In the genomic region with DNA sequence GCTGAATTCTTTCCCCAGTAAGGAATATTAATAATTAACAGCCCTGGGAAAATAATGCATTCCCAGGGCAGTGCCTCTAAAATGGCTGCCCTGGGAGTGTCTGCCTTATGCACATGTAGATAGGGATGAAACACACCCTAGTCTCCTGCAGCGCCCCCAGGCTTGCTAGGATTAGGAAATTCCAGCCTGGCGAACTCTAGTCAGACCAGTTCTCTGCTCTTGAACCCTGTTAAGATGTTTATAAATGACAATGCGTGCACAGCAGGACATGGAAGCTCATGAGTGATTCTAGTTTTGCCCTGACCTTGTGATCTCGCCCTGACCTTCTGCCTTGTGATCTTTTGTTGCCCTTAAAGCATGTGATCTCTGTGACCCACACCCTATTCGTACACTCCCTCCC, we compare ENCODE assay signal across 8 cellular contexts. TPM values are rescaled to one million over a fixed set of nuclear protein-coding genes. Genes with fewer than 3 reads are reported as not detected.
DNase-seq lines count a peak whose midpoint lies in the region; ATAC-seq, FAIRE-seq and TF ChIP-seq lines count a peak whose summit lies in the region.
"Not testable (repeated sequence)": the region's sequence is repeated elsewhere in the genome, so short reads cannot be mapped to it uniquely, and the experiment has no call there.

No MANE protein-coding gene starts in this region.

- H3K9me2 ChIP-seq in HCT116 (ENCODE audit: insufficient read depth), result not testable (repeated sequence)

- H3K27ac ChIP-seq in CD4-positive, alpha-beta memory T cell (ENCODE audit: low read depth, low read length); HCT116 (ENCODE audit: low read depth, low read length); K562 (ENCODE audit: extremely low read depth, low read depth, low read length): not testable (repeated sequence)

- RAD21 ChIA-PET in HCT116 (lab: Charles Lee; ENCODE audit: low non-redundant PET in 1 of 2, low total read pairs in 2 of 2, uncharacterized antibody in 2 of 2, unreplicated experiment in 2 of 2), result not testable (repeated sequence)

- TF ChIP-seq POLR2A in HCT116 (IDR thresholded peaks at IDR 0.05; ENCODE audit: borderline replicate concordance, extremely low read depth, insufficient read depth, insufficient read length); K562 (conservative IDR thresholded peaks at IDR 0.05): not testable (repeated sequence)

- not testable (repeated sequence) for TF ChIP-seq EP300 in K562 (IDR thresholded peaks at IDR 0.05; ENCODE audit: low read length)

- intact Hi-C loops in CD4-positive, alpha-beta memory T cell (cut with micrococcal nuclease); HCT116 (cut with micrococcal nuclease); K562 (cut with micrococcal nuclease); natural killer cell (cut with micrococcal nuclease): not testable (repeated sequence)

- not testable (repeated sequence) for BruUV-seq in HCT116 (replicated peaks; lab: Mats Ljungman, UMichigan); K562 (replicated peaks; lab: Mats Ljungman, UMichigan)

- TF ChIP-seq RAD21 in HCT116 (IDR thresholded peaks at IDR 0.05; ENCODE audit: low read depth); K562 (CRISPR knock-in tag; conservative IDR thresholded peaks at IDR 0.05 in 1 of 2, IDR thresholded peaks at IDR 0.05 in 1 of 2): not testable (repeated sequence)

- CTCF ChIA-PET in CD4-positive, alpha-beta memory T cell (lab: Charles Lee; ENCODE audit: partially characterized antibody), result interaction anchor here (4.0 kb wide), 1 partner anchor 48 kb away, joined by 24 read pairs; no protein-coding TSS in a partner anchor
- CTCF ChIA-PET in HCT116 (lab: Charles Lee); K562 (lab: Yijun Ruan, JAX; ENCODE audit: low intra/inter-chr PET ratio): not testable (repeated sequence)

- H3K79me2 ChIP-seq in HCT116 (ENCODE audit: insufficient read depth, low read length), result not testable (repeated sequence)
- H3K79me2 ChIP-seq in K562 (ENCODE audit: control insufficient read depth, insufficient read depth, low read length), result peaks cover 35% of the 10 kb centered on the region

- H3K27me3 ChIP-seq in CD4-positive, alpha-beta memory T cell (ENCODE audit: insufficient read depth, low read length); HCT116 (ENCODE audit: insufficient read depth, low read length); K562 (ENCODE audit: control insufficient read depth in 2 of 2, insufficient read depth in 2 of 2, low read length in 2 of 2): not testable (repeated sequence)

- H4K20me1 ChIP-seq in HCT116 (ENCODE audit: insufficient read depth); K562 (replicated peaks; ENCODE audit: control insufficient read depth, insufficient read depth, low read length): not testable (repeated sequence)

- not testable (repeated sequence) for FAIRE-seq in K562 (lab: Jason Lieb, UNC)

- not testable (repeated sequence) for TF ChIP-seq CTCF in HCT116 (IDR thresholded peaks at IDR 0.05 in 2 of 3, conservative IDR thresholded peaks at IDR 0.05 in 1 of 3; ENCODE audit: borderline replicate concordance in 1 of 3, insufficient read depth in 1 of 3, low read depth in 2 of 3, low read length in 2 of 3); K562 (IDR thresholded peaks at IDR 0.05 in 2 of 3, conservative IDR thresholded peaks at IDR 0.05 in 1 of 3; ENCODE audit: insufficient read depth in 2 of 3, low read depth in 1 of 3, low read length in 3 of 3); natural killer cell (IDR thresholded peaks at IDR 0.05); type B pancreatic cell (conservative IDR thresholded peaks at IDR 0.05)

- DNase-seq in CD4-positive, alpha-beta memory T cell; HCT116 (ENCODE audit: low read depth, low spot score); T-helper 2 cell treated with Interferon-gamma antibody and Interleukin-4, amounts not matched to agents 5 μg/mL and 100 μg/mL, for 36 hours (ENCODE audit: low spot score); activated T-cell treated with anti-CD3 and anti-CD28 coated beads, Interleukin-2, amount 50 U/mL, for 4 hours; K562 (ENCODE audit: extremely low read depth in 1 of 4, low spot score in 3 of 4); immature natural killer cell; natural killer cell; type B pancreatic cell (ENCODE audit: extremely low spot score, unreplicated experiment): not testable (repeated sequence)

- H3K27me3 Mint-ChIP-seq in CD4-positive, alpha-beta memory T cell; T-helper 2 cell treated with Interferon-gamma antibody and Interleukin-4, amounts not matched to agents 5 μg/mL and 100 μg/mL, for 36 hours (ENCODE audit: low read depth); activated T-cell treated with anti-CD3 and anti-CD28 coated beads, Interleukin-2, amount 50 U/mL, for 4 hours (ENCODE audit: low read depth); immature natural killer cell (ENCODE audit: low read depth in 3 of 3); natural killer cell (ENCODE audit: low read depth in 2 of 2); type B pancreatic cell: not testable (repeated sequence)

- not testable (repeated sequence) for H3K9ac ChIP-seq in HCT116 (ENCODE audit: low read length); K562 (ENCODE audit: insufficient read depth in 1 of 2, low read depth in 2 of 2, low read length in 2 of 2)

- peaks cover 18% of the 10 kb centered on the region for H3K4me1 ChIP-seq in CD4-positive, alpha-beta memory T cell (ENCODE audit: insufficient read depth, low read length)
- H3K4me1 ChIP-seq in HCT116 (ENCODE audit: control insufficient read depth in 1 of 2, insufficient read depth in 2 of 2, low read length in 2 of 2) (peaks cover 4 to 14% of the 10 kb centered on the region in 2 experiments; a peak in 3 of 4 replicates), K562 (replicated peaks in 1 of 2; ENCODE audit: control insufficient read depth in 2 of 2, insufficient read depth in 2 of 2, low read length in 2 of 2) (peaks cover 12 to 28% of the 10 kb centered on the region in 2 experiments; a peak in 4 of 5 replicates)

- H3K4me2 ChIP-seq in HCT116 (ENCODE audit: low read length); K562 (ENCODE audit: insufficient read depth, low read length): not testable (repeated sequence)

- POLR2A ChIA-PET in CD4-positive, alpha-beta memory T cell (lab: Charles Lee; ENCODE audit: partially characterized antibody); HCT116 (lab: Charles Lee); K562 (lab: Yijun Ruan, JAX): not testable (repeated sequence)

- peaks cover 17% of the 10 kb centered on the region for H3K36me3 ChIP-seq in CD4-positive, alpha-beta memory T cell (ENCODE audit: insufficient read depth, low read length)
- not testable (repeated sequence) for H3K36me3 ChIP-seq in HCT116 (ENCODE audit: control insufficient read depth in 1 of 2, insufficient read depth in 2 of 2, low read length in 2 of 2)
- H3K36me3 ChIP-seq in K562 (ENCODE audit: control insufficient read depth, insufficient read depth, low read length), result peaks cover 17% of the 10 kb centered on the region; the same call in 2 of the 3 replicates

- 65% methylated on average over 5 of the region's 5 CpGs for WGBS in K562 (ENCODE audit: insufficient coverage, low coverage, missing lambda C conversion rate)

- peak overlapping the region in 4 of 7 donors; percentile 17 to 55 (median 34) for H3K27ac Mint-ChIP-seq in CD4-positive, alpha-beta memory T cell
- H3K27ac Mint-ChIP-seq in T-helper 2 cell treated with Interferon-gamma antibody and Interleukin-4, amounts not matched to agents 5 μg/mL and 100 μg/mL, for 36 hours; immature natural killer cell; type B pancreatic cell: not testable (repeated sequence)
- peak overlapping the region in 1 of 2 donors; percentile 58 for H3K27ac Mint-ChIP-seq in natural killer cell

- in situ Hi-C loops in K562 (cut with MboI), result not testable (repeated sequence)

- H3K4me3 ChIP-seq in CD4-positive, alpha-beta memory T cell (ENCODE audit: low read length in 2 of 2); HCT116 (replicated peaks in 1 of 2; ENCODE audit: low read depth in 1 of 2, low read length in 2 of 2); K562: not testable (repeated sequence)

- peak overlapping the region in 6 of 8 donors; percentile 26 to 93 (median 74) for H3K4me3 Mint-ChIP-seq in CD4-positive, alpha-beta memory T cell
- peak overlapping the region; percentile 54 for H3K4me3 Mint-ChIP-seq in T-helper 2 cell treated with Interferon-gamma antibody and Interleukin-4, amounts not matched to agents 5 μg/mL and 100 μg/mL, for 36 hours
- H3K4me3 Mint-ChIP-seq in activated T-cell treated with anti-CD3 and anti-CD28 coated beads, Interleukin-2, amount 50 U/mL, for 4 hours, result peak overlapping the region; percentile 79
- H3K4me3 Mint-ChIP-seq in immature natural killer cell (peak overlapping the region; percentile 41 to 83 (median 51)), natural killer cell (peak overlapping the region; percentile 74), type B pancreatic cell (peak overlapping the region; percentile 78)

- H2AFZ ChIP-seq in HCT116 (ENCODE audit: low read depth, low read length, poor library complexity, severe bottlenecking); K562 (ENCODE audit: low read depth, low read length): not testable (repeated sequence)

- not testable (repeated sequence) for ATAC-seq in HCT116; activated T-cell treated with anti-CD3 and anti-CD28 coated beads, Interleukin-2, amount 50 U/mL, for 4 hours; K562; natural killer cell

- peaks cover 35 to 41% of the 10 kb centered on the region in 2 donors for H3K36me3 Mint-ChIP-seq in CD4-positive, alpha-beta memory T cell
- peaks cover 33% of the 10 kb centered on the region for H3K36me3 Mint-ChIP-seq in T-helper 2 cell treated with Interferon-gamma antibody and Interleukin-4, amounts not matched to agents 5 μg/mL and 100 μg/mL, for 36 hours (ENCODE audit: low read depth)
- H3K36me3 Mint-ChIP-seq in activated T-cell treated with anti-CD3 and anti-CD28 coated beads, Interleukin-2, amount 50 U/mL, for 4 hours (ENCODE audit: insufficient read depth), result peaks cover 23% of the 10 kb centered on the region
- H3K36me3 Mint-ChIP-seq in immature natural killer cell (peaks cover 25 to 29% (median 28%) of the 10 kb centered on the region in 3 donors), natural killer cell (peaks cover 23% of the 10 kb centered on the region), type B pancreatic cell (peaks cover 21% of the 10 kb centered on the region)

- peaks cover 16 to 19% of the 10 kb centered on the region in 2 donors for H3K9me3 ChIP-seq in CD4-positive, alpha-beta memory T cell (ENCODE audit: control insufficient read depth in 1 of 2, low read length in 2 of 2)
- H3K9me3 ChIP-seq in HCT116 (ENCODE audit: control insufficient read depth in 1 of 2, insufficient read depth in 1 of 2, low read depth in 1 of 2, low read length in 2 of 2), result not testable (repeated sequence)
- peaks cover 30% of the 10 kb centered on the region for H3K9me3 ChIP-seq in K562 (replicated peaks; ENCODE audit: control insufficient read depth, insufficient read depth, low read depth, low read length)

- H3K4me1 Mint-ChIP-seq in CD4-positive, alpha-beta memory T cell, result peaks cover 16 to 24% (median 22%) of the 10 kb centered on the region in 4 donors
- H3K4me1 Mint-ChIP-seq in T-helper 2 cell treated with Interferon-gamma antibody and Interleukin-4, amounts not matched to agents 5 μg/mL and 100 μg/mL, for 36 hours (ENCODE audit: low read depth), result peaks cover 22% of the 10 kb centered on the region
- H3K4me1 Mint-ChIP-seq in activated T-cell treated with anti-CD3 and anti-CD28 coated beads, Interleukin-2, amount 50 U/mL, for 4 hours (ENCODE audit: low read depth), result peaks cover 25% of the 10 kb centered on the region
- H3K4me1 Mint-ChIP-seq in immature natural killer cell (peaks cover 26 to 27% of the 10 kb centered on the region in 2 donors), natural killer cell (peaks cover 18 to 27% of the 10 kb centered on the region in 2 donors), type B pancreatic cell (ENCODE audit: unreplicated experiment) (peaks cover 16% of the 10 kb centered on the region)

- not testable (repeated sequence) for H3K9me1 ChIP-seq in K562 (ENCODE audit: control insufficient read depth, insufficient read depth, low read length)

- peaks cover 2 to 56% (median 45%) of the 10 kb centered on the region in 8 donors for H3K9me3 Mint-ChIP-seq in CD4-positive, alpha-beta memory T cell
- H3K9me3 Mint-ChIP-seq in T-helper 2 cell treated with Interferon-gamma antibody and Interleukin-4, amounts not matched to agents 5 μg/mL and 100 μg/mL, for 36 hours, result peaks cover 60% of the 10 kb centered on the region
- peaks cover 27% of the 10 kb centered on the region for H3K9me3 Mint-ChIP-seq in activated T-cell treated with anti-CD3 and anti-CD28 coated beads, Interleukin-2, amount 50 U/mL, for 4 hours
- H3K9me3 Mint-ChIP-seq in immature natural killer cell, result peaks cover 24 to 33% (median 27%) of the 10 kb centered on the region in 6 donors
- H3K9me3 Mint-ChIP-seq in natural killer cell, result peaks cover 11 to 18% of the 10 kb centered on the region in 2 donors
- peaks cover 10% of the 10 kb centered on the region for H3K9me3 Mint-ChIP-seq in type B pancreatic cell

RNA-seq across cellular contexts. Expression of gene ZNF792, which starts 1.5 kb away (rescaled TPM):
- total RNA-seq in CD4-positive, alpha-beta memory T cell, result 10 to 100 TPM; 33.9 to 34.7 TPM
- 10 to 100 TPM; 10.1 to 23.9 TPM for polyA plus RNA-seq in CD4-positive, alpha-beta memory T cell
- total RNA-seq in HCT116 (2021; ENCODE audit: unreplicated experiment), result 3.6 TPM
- 1.8 and 1.9 TPM in 2 replicates for polyA plus RNA-seq in HCT116 (2012)
- total RNA-seq in activated T-cell treated with anti-CD3 and anti-CD28 coated beads, Interleukin-2, amount 50 U/mL, for 4 hours, result 1 to 10 TPM; 2.4 to 2.6 (median 2.6) TPM
- total RNA-seq in K562 (2011; cell fraction: chromatin; rRNA removed; ENCODE audit: low replicate concordance), result 49.4 and 86.2 TPM in 2 replicates
- total RNA-seq in K562 (2011; cell fraction: nucleolus; rRNA removed), result 38.2 and 47.9 TPM in 2 replicates
- total RNA-seq in K562 (2011; cell fraction: nucleoplasm; rRNA removed), result 33.4 and 39.9 TPM in 2 replicates
- 14.5 and 14.6 TPM in 2 replicates for total RNA-seq in K562 (2014; rRNA removed)
- total RNA-seq in K562 (2014; rRNA removed; fragmentation: Illumina TruSeq; extraction: Trizol), result 15.8 and 17.7 TPM in 2 replicates
- total RNA-seq in K562 (2015; rRNA removed; fragmentation: Illumina TruSeq; extraction: Trizol), result 10.0 and 10.4 TPM in 2 replicates
- total RNA-seq in K562 (2021), result 15.5 and 16.5 TPM in 2 replicates
- polyA plus RNA-seq in K562 (2011; rRNA removed), result 9.6 and 12.0 TPM in 2 replicates
- polyA plus RNA-seq in K562 (2011; cell fraction: cytosol; rRNA removed), result 6.8 and 6.9 TPM in 2 replicates
- polyA plus RNA-seq in K562 (2011; cell fraction: nucleus; rRNA removed), result 17.3 and 18.8 TPM in 2 replicates
- 7.3 and 9.8 TPM in 2 replicates for polyA plus RNA-seq in K562 (2012)
- polyA plus RNA-seq in K562 (2014; fragmentation: Illumina TruSeq; extraction: Trizol), result 9.9 and 10.2 TPM in 2 replicates
- polyA plus RNA-seq in K562 (2014; fragmentation: Nextera tagmentation; extraction: Ambion mirVana), result 1 to 10 TPM; 3.3 to 3.5 TPM
- polyA plus RNA-seq in K562 (2014; rRNA removed), result 7.0 and 7.9 TPM in 2 replicates
- polyA minus RNA-seq in K562 (2011; rRNA and poly(A)+ RNA removed), result 37.5 and 38.9 TPM in 2 replicates
- 9.4 and 17.3 TPM in 2 replicates for polyA minus RNA-seq in K562 (2011; cell fraction: cytosol; rRNA and poly(A)+ RNA removed)
- 32.0 and 50.6 TPM in 2 replicates for polyA minus RNA-seq in K562 (2011; cell fraction: nucleus; rRNA and poly(A)+ RNA removed)
- 10 to 100 TPM in 2 of 3 donors, 1 to 10 TPM in 1; 8.4 to 17.2 (median 10.6) TPM for polyA plus RNA-seq in immature natural killer cell
- total RNA-seq in natural killer cell, result 10 to 100 TPM; 11.9 to 19.6 (median 16.2) TPM
- total RNA-seq in type B pancreatic cell (ENCODE audit: low replicate concordance), result 5.8 and 6.5 TPM in 2 replicates

RNA-seq across cellular contexts. Expression of gene GRAMD1A, which starts 34.6 kb away (rescaled TPM):
- total RNA-seq in CD4-positive, alpha-beta memory T cell, result 100 to 1,000 TPM; 205 to 221 TPM
- 10 to 100 TPM; 16.3 to 55.4 TPM for polyA plus RNA-seq in CD4-positive, alpha-beta memory T cell
- 75.4 TPM for total RNA-seq in HCT116 (2021; ENCODE audit: unreplicated experiment)
- polyA plus RNA-seq in HCT116 (2012), result 71.4 and 76.4 TPM in 2 replicates
- total RNA-seq in activated T-cell treated with anti-CD3 and anti-CD28 coated beads, Interleukin-2, amount 50 U/mL, for 4 hours, result 100 to 1,000 TPM; 162 to 192 (median 170) TPM
- 167 and 288 TPM in 2 replicates for total RNA-seq in K562 (2011; cell fraction: chromatin; rRNA removed; ENCODE audit: low replicate concordance)
- 130 and 133 TPM in 2 replicates for total RNA-seq in K562 (2011; cell fraction: nucleolus; rRNA removed)
- total RNA-seq in K562 (2011; cell fraction: nucleoplasm; rRNA removed), result 132 and 192 TPM in 2 replicates
- 41.8 and 47.0 TPM in 2 replicates for total RNA-seq in K562 (2014; rRNA removed)
- total RNA-seq in K562 (2014; rRNA removed; fragmentation: Illumina TruSeq; extraction: Trizol), result 13.9 and 16.4 TPM in 2 replicates
- 19.4 and 20.5 TPM in 2 replicates for total RNA-seq in K562 (2015; rRNA removed; fragmentation: Illumina TruSeq; extraction: Trizol)
- total RNA-seq in K562 (2021), result 58.7 and 62.5 TPM in 2 replicates
- polyA plus RNA-seq in K562 (2011; rRNA removed), result 39.4 and 54.3 TPM in 2 replicates
- polyA plus RNA-seq in K562 (2011; cell fraction: cytosol; rRNA removed), result 51.1 and 57.8 TPM in 2 replicates
- 131 and 183 TPM in 2 replicates for polyA plus RNA-seq in K562 (2011; cell fraction: nucleus; rRNA removed)
- polyA plus RNA-seq in K562 (2012), result 35.7 and 68.6 TPM in 2 replicates
- polyA plus RNA-seq in K562 (2014; fragmentation: Illumina TruSeq; extraction: Trizol), result 38.5 and 54.1 TPM in 2 replicates
- polyA plus RNA-seq in K562 (2014; fragmentation: Nextera tagmentation; extraction: Ambion mirVana), result 1 to 10 TPM; 1.4 to 1.7 TPM
- polyA plus RNA-seq in K562 (2014; rRNA removed), result 61.7 and 63.8 TPM in 2 replicates
- polyA minus RNA-seq in K562 (2011; rRNA and poly(A)+ RNA removed), result 41.4 and 44.4 TPM in 2 replicates
- 39.7 and 39.8 TPM in 2 replicates for polyA minus RNA-seq in K562 (2011; cell fraction: cytosol; rRNA and poly(A)+ RNA removed)
- polyA minus RNA-seq in K562 (2011; cell fraction: nucleus; rRNA and poly(A)+ RNA removed), result 31.2 and 45.4 TPM in 2 replicates
- polyA plus RNA-seq in immature natural killer cell, result 10 to 100 TPM in 1 of 3 donors, 1 to 10 TPM in 2; 6.7 to 19.1 (median 7.8) TPM
- 10 to 100 TPM; 57.6 to 80.3 (median 66.6) TPM for total RNA-seq in natural killer cell
- total RNA-seq in type B pancreatic cell (ENCODE audit: low replicate concordance), result 35.2 and 79.6 TPM in 2 replicates

RNA-seq across cellular contexts. Expression of gene ZNF30, which starts 38.8 kb away (rescaled TPM):
- 1 to 10 TPM; 9.2 to 9.7 TPM for total RNA-seq in CD4-positive, alpha-beta memory T cell
- 1 to 10 TPM; 5.4 to 5.7 TPM for polyA plus RNA-seq in CD4-positive, alpha-beta memory T cell
- total RNA-seq in HCT116 (2021; ENCODE audit: unreplicated experiment) (4.1 TPM), K562 (2014; rRNA removed) (7.1 and 10.8 TPM in 2 replicates), K562 (2014; rRNA removed; fragmentation: Illumina TruSeq; extraction: Trizol) (10.7 and 11.1 TPM in 2 replicates), K562 (2015; rRNA removed; fragmentation: Illumina TruSeq; extraction: Trizol) (9.0 and 10.6 TPM in 2 replicates), K562 (2021) (10.3 and 11.4 TPM in 2 replicates), natural killer cell (1 to 10 TPM; 2.7 to 4.3 (median 3.8) TPM), type B pancreatic cell (ENCODE audit: low replicate concordance) (4.0 and 6.9 TPM in 2 replicates)
- polyA plus RNA-seq in HCT116 (2012), result 0.89 and 1.3 TPM in 2 replicates
- total RNA-seq in activated T-cell treated with anti-CD3 and anti-CD28 coated beads, Interleukin-2, amount 50 U/mL, for 4 hours, result 1 to 10 TPM; 4.7 to 6.1 (median 4.8) TPM
- 8.3 and 8.9 TPM in 2 replicates for total RNA-seq in K562 (2011; cell fraction: chromatin; rRNA removed; ENCODE audit: low replicate concordance)
- 7.9 and 9.7 TPM in 2 replicates for total RNA-seq in K562 (2011; cell fraction: nucleolus; rRNA removed)
- total RNA-seq in K562 (2011; cell fraction: nucleoplasm; rRNA removed), result 5.2 and 5.6 TPM in 2 replicates
- polyA plus RNA-seq in K562 (2011; rRNA removed) (8.3 and 9.7 TPM in 2 replicates), K562 (2014; fragmentation: Illumina TruSeq; extraction: Trizol) (8.3 and 9.8 TPM in 2 replicates), K562 (2014; fragmentation: Nextera tagmentation; extraction: Ambion mirVana) (10 to 100 TPM in 1 of 2 experiments, 1 to 10 TPM in 1; 9.2 to 13.4 TPM), K562 (2014; rRNA removed) (7.3 and 7.6 TPM in 2 replicates), immature natural killer cell (1 to 10 TPM; 3.7 to 6.2 (median 4.7) TPM)
- 4.2 and 6.0 TPM in 2 replicates for polyA plus RNA-seq in K562 (2011; cell fraction: cytosol; rRNA removed)
- 5.6 and 6.1 TPM in 2 replicates for polyA plus RNA-seq in K562 (2011; cell fraction: nucleus; rRNA removed)
- 6.8 and 8.6 TPM in 2 replicates for polyA plus RNA-seq in K562 (2012)
- 12.3 and 15.3 TPM in 2 replicates for polyA minus RNA-seq in K562 (2011; rRNA and poly(A)+ RNA removed)
- 4.3 and 6.1 TPM in 2 replicates for polyA minus RNA-seq in K562 (2011; cell fraction: cytosol; rRNA and poly(A)+ RNA removed)
- polyA minus RNA-seq in K562 (2011; cell fraction: nucleus; rRNA and poly(A)+ RNA removed), result 10.9 and 11.2 TPM in 2 replicates
